In the genomic region with DNA sequence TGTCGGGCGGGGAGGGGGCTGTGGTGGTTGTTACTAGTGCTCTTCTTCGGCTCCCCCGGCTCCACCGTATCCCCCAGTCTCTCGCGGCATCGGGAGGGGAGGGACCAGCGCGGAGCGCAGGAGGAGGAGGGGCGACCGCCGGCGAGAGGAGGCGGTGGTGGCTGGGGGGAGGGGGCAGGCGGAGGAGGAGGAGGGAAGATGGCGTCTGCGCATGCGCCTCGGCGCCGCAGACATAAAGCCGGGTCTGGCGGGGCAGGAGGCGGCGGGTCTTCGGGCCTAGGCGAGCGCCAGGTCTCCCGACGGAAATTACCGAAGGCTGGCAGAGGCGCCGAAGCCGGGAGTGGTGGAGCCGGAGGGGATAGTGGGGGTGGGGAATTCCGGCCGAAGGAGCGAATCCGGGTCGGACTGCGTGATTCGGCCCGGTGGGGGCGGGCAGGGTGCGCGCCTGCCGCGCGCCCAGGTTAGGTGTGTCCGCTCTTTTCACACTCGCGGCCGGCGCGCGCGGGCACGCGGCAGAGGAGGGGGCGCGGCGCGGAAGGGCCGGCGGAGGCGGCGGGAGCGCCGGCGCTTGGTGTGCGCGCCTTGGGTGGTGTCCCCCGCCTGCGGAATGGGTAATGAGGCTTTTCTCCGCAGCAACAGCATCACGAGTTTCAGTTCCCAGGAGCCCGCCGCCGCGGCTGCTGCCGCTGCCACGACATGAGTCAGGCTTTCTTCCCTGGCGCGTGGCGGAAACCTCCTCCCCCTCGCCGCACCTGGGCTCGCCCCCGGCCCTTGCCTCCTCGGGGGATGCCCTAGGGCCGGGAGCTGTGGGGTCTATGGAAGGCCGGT, we compare ENCODE assay signal across 8 cellular contexts. TPM values are rescaled to one million over a fixed set of nuclear protein-coding genes. Genes with fewer than 3 reads are reported as not detected.
A peak's percentile ranks its signal among the peaks of the same experiment; 100 is the strongest.
DNase-seq lines count a peak whose midpoint lies in the region; ATAC-seq and TF ChIP-seq lines count a peak whose summit lies in the region.

No MANE protein-coding gene starts in this region.

- no peaks in the 10 kb centered on the region for H3K9me2 ChIP-seq in DOHH2 (replicated peaks; ENCODE audit: control insufficient read depth, low read length)
- H3K9me2 ChIP-seq in GM23338 (ENCODE audit: insufficient read depth) = no peaks in the 10 kb centered on the region

- peaks cover 14% of the 10 kb centered on the region for H3K27me3 Mint-ChIP-seq in GM23338 (ENCODE audit: insufficient read depth, low read depth, poor library complexity)
- H3K27me3 Mint-ChIP-seq in activated T-helper 2 cell treated with anti-CD3 and anti-CD28 coated beads, Interferon-gamma antibody, Interleukin-2, Interleukin-4, amounts not matched to agents 10 μg/mL and 5 μg/mL and 100 μg/mL, durations not matched to agents 14 hours and 24 hours and 36 hours (ENCODE audit: low read depth) = peaks cover 44% of the 10 kb centered on the region
- no peaks in the 10 kb centered on the region for H3K27me3 Mint-ChIP-seq in natural killer cell (ENCODE audit: low read depth in 2 of 2)

- H3K9me3 ChIP-seq in DOHH2 (ENCODE audit: control insufficient read depth, insufficient read depth, low read length) = no peaks in the 10 kb centered on the region

- peak overlapping the region; percentile 73 for H3K4me3 ChIP-seq in DOHH2 (ENCODE audit: low read length)
- H3K4me3 ChIP-seq in GM23338 = peak overlapping the region; percentile 71

- no peaks in the 10 kb centered on the region for H3K9me3 Mint-ChIP-seq in GM23338
- H3K9me3 Mint-ChIP-seq in activated T-helper 2 cell treated with anti-CD3 and anti-CD28 coated beads, Interferon-gamma antibody, Interleukin-2, Interleukin-4, amounts not matched to agents 10 μg/mL and 5 μg/mL and 100 μg/mL, durations not matched to agents 14 hours and 24 hours and 36 hours = no peaks in the 10 kb centered on the region
- no peaks in the 10 kb centered on the region for H3K9me3 Mint-ChIP-seq in natural killer cell

- H3K4me1 Mint-ChIP-seq in GM23338 = peaks cover 48% of the 10 kb centered on the region
- peaks cover 18% of the 10 kb centered on the region for H3K4me1 Mint-ChIP-seq in activated T-helper 2 cell treated with anti-CD3 and anti-CD28 coated beads, Interferon-gamma antibody, Interleukin-2, Interleukin-4, amounts not matched to agents 10 μg/mL and 5 μg/mL and 100 μg/mL, durations not matched to agents 14 hours and 24 hours and 36 hours (ENCODE audit: low read depth)
- H3K4me1 Mint-ChIP-seq in natural killer cell = peaks cover 33 to 43% of the 10 kb centered on the region in 2 donors

- peaks cover 26% of the 10 kb centered on the region for H3K36me3 ChIP-seq in DOHH2 (ENCODE audit: control insufficient read depth, low read length)
- no peaks in the 10 kb centered on the region for H3K36me3 ChIP-seq in GM23338 (ENCODE audit: insufficient read depth)

- DNase-seq in GM23338 (ENCODE audit: low spot score) = peak; percentile 98
- DNase-seq in LHCN-M2 (ENCODE audit: low read depth) = peak; percentile 92
- peak; percentile 90 for DNase-seq in RPMI7951 (ENCODE audit: low read depth)
- peak; percentile 91 for DNase-seq in activated T-helper 2 cell treated with anti-CD3 and anti-CD28 coated beads, Interferon-gamma antibody, Interleukin-2, Interleukin-4, amounts not matched to agents 10 μg/mL and 5 μg/mL and 100 μg/mL, durations not matched to agents 14 hours and 24 hours and 36 hours (ENCODE audit: low spot score)
- DNase-seq in fibroblast of peridontal ligament (ENCODE audit: extremely low read depth) = peak; percentile 94
- peak; percentile 91 for DNase-seq in natural killer cell
- peak; percentile 87 to 94 (median 94) for DNase-seq in stimulated activated naive CD4-positive, alpha-beta T cell (lab: John Stamatoyannopoulos, UW)

- peak; percentile 64 for ATAC-seq in GM23338
- ATAC-seq in natural killer cell = peak; percentile 74 to 89 (median 76)

- H3K4me3 Mint-ChIP-seq in GM23338 (peak overlapping the region; percentile 85), natural killer cell (peak overlapping the region; percentile 94)
- H3K4me3 Mint-ChIP-seq in activated T-helper 2 cell treated with anti-CD3 and anti-CD28 coated beads, Interferon-gamma antibody, Interleukin-2, Interleukin-4, amounts not matched to agents 10 μg/mL and 5 μg/mL and 100 μg/mL, durations not matched to agents 14 hours and 24 hours and 36 hours (ENCODE audit: low read depth) = peak overlapping the region; percentile 88

- H4K20me1 ChIP-seq in DOHH2 (ENCODE audit: control insufficient read depth, insufficient read depth, low read depth, low read length) (no peaks in the 10 kb centered on the region), GM23338 (replicated peaks; ENCODE audit: insufficient read depth) (peaks cover 11% of the 10 kb centered on the region; the same call in 1 of the 2 replicates)

- peaks cover 3% of the 10 kb centered on the region; the same call in 1 of the 2 replicates for H3K27me3 ChIP-seq in DOHH2 (ENCODE audit: control insufficient read depth, low read length)
- no peaks in the 10 kb centered on the region for H3K27me3 ChIP-seq in GM23338 (ENCODE audit: insufficient read depth)

- peaks cover 43% of the 10 kb centered on the region for H3K4me1 ChIP-seq in DOHH2 (ENCODE audit: control insufficient read depth, low read length)
- peaks cover 21% of the 10 kb centered on the region for H3K4me1 ChIP-seq in GM23338 (ENCODE audit: insufficient read depth)

- H3F3A ChIP-seq in DOHH2 (ENCODE audit: control insufficient read depth, insufficient read depth) = no peaks in the 10 kb centered on the region; the same call in 1 of the 2 replicates
- H3F3A ChIP-seq in GM23338 (replicated peaks; ENCODE audit: low read depth) = peaks cover 4% of the 10 kb centered on the region; the same call in 1 of the 2 replicates

- H3K27ac ChIP-seq in DOHH2 (ENCODE audit: low read depth, low read length) (peak overlapping the region; percentile 59), GM23338 (ENCODE audit: low read depth) (peak overlapping the region; percentile 95)

- intact Hi-C loops in activated T-helper 2 cell treated with anti-CD3 and anti-CD28 coated beads, Interferon-gamma antibody, Interleukin-2, Interleukin-4, amounts not matched to agents 10 μg/mL and 5 μg/mL and 100 μg/mL, durations not matched to agents 14 hours and 24 hours and 36 hours (cut with micrococcal nuclease) = loop anchor here (1.0 to 5.0 kb wide), 9 partner anchors 72 to 543 kb away; a partner anchor contains a TSS
- intact Hi-C loops in natural killer cell (cut with micrococcal nuclease) = loop anchor here (2.0 to 10.0 kb wide), 4 partner anchors 15 to 1583 kb away; a partner anchor contains a TSS

- peaks cover 34% of the 10 kb centered on the region for H3K79me2 ChIP-seq in DOHH2 (ENCODE audit: control insufficient read depth, low read length)
- peaks cover 38% of the 10 kb centered on the region for H3K79me2 ChIP-seq in GM23338 (replicated peaks; ENCODE audit: insufficient read depth)

- H3K27ac Mint-ChIP-seq in GM23338 (peak overlapping the region; percentile 99), natural killer cell (peak overlapping the region; percentile 89 to 95)
- H3K27ac Mint-ChIP-seq in activated T-helper 2 cell treated with anti-CD3 and anti-CD28 coated beads, Interferon-gamma antibody, Interleukin-2, Interleukin-4, amounts not matched to agents 10 μg/mL and 5 μg/mL and 100 μg/mL, durations not matched to agents 14 hours and 24 hours and 36 hours = peak overlapping the region; percentile 79

- TF ChIP-seq CTCF in DOHH2 (IDR thresholded peaks at IDR 0.05; ENCODE audit: low read depth, low read length, poor library complexity, severe bottlenecking) = no peak
- TF ChIP-seq CTCF in GM23338 (conservative IDR thresholded peaks at IDR 0.05; ENCODE audit: low read depth in 2 of 2) = no peak
- TF ChIP-seq CTCF in natural killer cell (IDR thresholded peaks at IDR 0.05) = no peak

- peak overlapping the region; percentile 81 for H3K4me2 ChIP-seq in DOHH2 (ENCODE audit: low read length)
- H3K4me2 ChIP-seq in GM23338 = peak overlapping the region; percentile 75

- H3K36me3 Mint-ChIP-seq in GM23338 (ENCODE audit: low read depth) (peaks cover 34% of the 10 kb centered on the region), natural killer cell (no peaks in the 10 kb centered on the region)
- H3K36me3 Mint-ChIP-seq in activated T-helper 2 cell treated with anti-CD3 and anti-CD28 coated beads, Interferon-gamma antibody, Interleukin-2, Interleukin-4, amounts not matched to agents 10 μg/mL and 5 μg/mL and 100 μg/mL, durations not matched to agents 14 hours and 24 hours and 36 hours (ENCODE audit: low read depth) = peaks cover 8% of the 10 kb centered on the region

- H2AFZ ChIP-seq in GM23338 = no peak overlapping the region

TF ChIP-seq in GM23338, 12 proteins besides CTCF, POLR2A, EP300 and RAD21:
- TF ChIP-seq JUNB (IDR thresholded peaks at IDR 0.05; ENCODE audit: unreplicated experiment) (no peak), POLR2AphosphoS5 (IDR thresholded peaks at IDR 0.05; ENCODE audit: low read depth) (peak; percentile 70)

RNA-seq across cellular contexts. Expression of a gene that starts 1.3 kb away (rescaled TPM):
- total RNA-seq in GM23338 (2014; rRNA removed; shearing (Covaris generic)) = 101 and 114 TPM in 2 replicates
- polyA plus RNA-seq in GM23338 (2016; fragmentation: Nextera tagmentation; extraction: Ambion mirVana) = 50.5 and 58.5 TPM in 2 replicates
- total RNA-seq in LHCN-M2 (2014; rRNA removed) (39.6 and 44.7 TPM in 2 replicates), natural killer cell (10 to 100 TPM; 44.3 to 54.4 (median 44.6) TPM)
- polyA plus RNA-seq in LHCN-M2 (2012) = 23.8 TPM
- 188 and 227 TPM in 2 replicates for total RNA-seq in RPMI7951 (2014; rRNA removed; shearing (Covaris generic))
- 4.8 and 5.0 TPM in 2 replicates for total RNA-seq in activated T-helper 2 cell treated with anti-CD3 and anti-CD28 coated beads, Interferon-gamma antibody, Interleukin-2, Interleukin-4, amounts not matched to agents 10 μg/mL and 5 μg/mL and 100 μg/mL, durations not matched to agents 14 hours and 24 hours and 36 hours

Comparison
In these comparisons a context has a peak if more than half of its experiments do, and no peak if none do; other contexts are left out.
1. Peak in every context shown above with its lines: DNase-seq, ATAC-seq, H3K4me3 ChIP-seq and H3K27ac ChIP-seq.